Comparison of ENCODE assay signal across 19 cellular contexts in genomic region chr21:43307677-43308070, GRCh38.
DNase-seq lines count a peak whose midpoint lies in the region; ATAC-seq and TF ChIP-seq lines count a peak whose summit lies in the region.
"Had no signal": no experiment of that assay in that cellular context is flagged by ENCODE, and none has a peak within 500 bp of the region (broad histone marks: within the 10 kb centered on the region; RNA-seq: fewer than 3 reads in every experiment).

No MANE protein-coding gene starts in this region.

- H3K27ac Mint-ChIP-seq in H9 (peak overlapping the region in 2 of 3 experiments; percentile 32 to 61; a peak in 3 of 7 replicates), GM23338 (no peak overlapping the region)

- no peak overlapping the region for H3T11ph ChIP-seq in H9 (ENCODE audit: low read length)

- TF ChIP-seq POLR2A in esophagus squamous epithelium (IDR thresholded peaks at IDR 0.05): no peak

- H2BK5ac ChIP-seq in H9 (ENCODE audit: insufficient read length, low read length): no peak overlapping the region

- H3K4me1 ChIP-seq in H9 (ENCODE audit: insufficient read depth, low read length) (peaks cover 4% of the 10 kb centered on the region; the same call in 1 of the 2 replicates), esophagus squamous epithelium (peaks cover 3 to 39% (median 14%) of the 10 kb centered on the region in 3 donors), skeletal muscle tissue (ENCODE audit: control insufficient read depth in 3 of 3, insufficient read depth in 3 of 3, low read length in 3 of 3) (peaks cover 3 to 24% (median 24%) of the 10 kb centered on the region in 3 donors), GM23338 (ENCODE audit: insufficient read depth) (peaks cover 17% of the 10 kb centered on the region), OCI-LY7 (ENCODE audit: insufficient read depth, low read length, poor library complexity, severe bottlenecking) (peaks cover 46% of the 10 kb centered on the region)
- H3K4me1 ChIP-seq: HAP-1 had no signal

- CTCF ChIA-PET in OCI-LY7 (lab: Charles Lee; ENCODE audit: unreplicated experiment): no interaction called here

- H4K91ac ChIP-seq in H9 (ENCODE audit: insufficient read length, low read depth, low read length): no peak overlapping the region

- no peak overlapping the region for H2BK12ac ChIP-seq in H9 (ENCODE audit: insufficient read length, low read depth, low read length)

- H3K9me3 Mint-ChIP-seq in H9: no peaks in the 10 kb centered on the region
- H3K9me3 Mint-ChIP-seq in GM23338: no peaks in the 10 kb centered on the region

- no peak overlapping the region for H3K23ac ChIP-seq in H9 (ENCODE audit: insufficient read length, low read depth, low read length)

- H3K27me3 Mint-ChIP-seq in H9 (ENCODE audit: low read depth) (no peaks in the 10 kb centered on the region), GM23338 (ENCODE audit: insufficient read depth, low read depth, poor library complexity) (peaks cover 4% of the 10 kb centered on the region)

- H4K20me1 ChIP-seq in H9 (ENCODE audit: control insufficient read depth, insufficient read depth, insufficient read length): no peaks in the 10 kb centered on the region
- no peaks in the 10 kb centered on the region for H4K20me1 ChIP-seq in GM23338 (replicated peaks; ENCODE audit: insufficient read depth)
- no peaks in the 10 kb centered on the region for H4K20me1 ChIP-seq in OCI-LY7 (ENCODE audit: insufficient read depth, low read length)

- H3K9me2 ChIP-seq in GM23338 (ENCODE audit: insufficient read depth) (no peaks in the 10 kb centered on the region), OCI-LY7 (ENCODE audit: insufficient read depth, low read length) (no peaks in the 10 kb centered on the region)

- H3K27ac ChIP-seq in H9 (ENCODE audit: insufficient read length, low read depth, low read length) (no peak overlapping the region), esophagus squamous epithelium (peak overlapping the region; percentile 52 to 64 (median 58)), skeletal muscle tissue (ENCODE audit: low read depth, low read length) (peak overlapping the region; percentile 87), GM23338 (ENCODE audit: low read depth) (no peak overlapping the region), OCI-LY7 (ENCODE audit: low read depth, low read length, poor library complexity, severe bottlenecking) (no peak overlapping the region)
- H3K27ac ChIP-seq: C4-2B, HL-60 had no signal

- H4K5ac ChIP-seq in H9 (ENCODE audit: insufficient read length, low read depth, low read length): no peak overlapping the region

- H2AK5ac ChIP-seq in H9 (ENCODE audit: insufficient read length, low read length): no peak overlapping the region

- H3K27me3 ChIP-seq in H9 (ENCODE audit: insufficient read depth, low read length) (no peaks in the 10 kb centered on the region), esophagus squamous epithelium (peaks cover 0 to 4% (median 0%) of the 10 kb centered on the region in 4 donors), skeletal muscle tissue (ENCODE audit: control insufficient read depth in 3 of 3, insufficient read depth in 3 of 3, low read length in 3 of 3) (peaks cover 0 to 4% (median 2%) of the 10 kb centered on the region in 3 donors), GM23338 (ENCODE audit: insufficient read depth) (no peaks in the 10 kb centered on the region)
- H3K27me3 ChIP-seq: ovary, transverse colon had no signal

- H3K4me3 Mint-ChIP-seq in H9 (no peak overlapping the region), GM23338 (no peak overlapping the region)
- H3K4me3 Mint-ChIP-seq: activated CD8-positive, alpha-beta T cell treated with anti-CD3 and anti-CD28 coated beads, Interleukin-2, amount 10 ng/mL, durations not matched to agents 7 days and 5 days had no signal

- TF ChIP-seq CTCF in H9 (conservative IDR thresholded peaks at IDR 0.05): no peak
- TF ChIP-seq CTCF in esophagus squamous epithelium (IDR thresholded peaks at IDR 0.05): no peak
- TF ChIP-seq CTCF in GM23338 (conservative IDR thresholded peaks at IDR 0.05; ENCODE audit: low read depth in 2 of 2): no peak
- no peak for TF ChIP-seq CTCF in OCI-LY7 (conservative IDR thresholded peaks at IDR 0.05; ENCODE audit: low read length)

- POLR2A ChIA-PET in OCI-LY7 (lab: Charles Lee): interaction anchor here (0.6 kb wide), 2 partner anchors 106 to 700 kb away, joined by 3 to 6 read pairs; no protein-coding TSS in a partner anchor

- H3K79me1 ChIP-seq in H9 (ENCODE audit: insufficient read depth, low read depth, low read length, poor library complexity, severe bottlenecking): no peaks in the 10 kb centered on the region

- no TSS peak for BruUV-seq in OCI-LY7 (replicated peaks; lab: Mats Ljungman, UMichigan)

- H2AFZ ChIP-seq in H9 (ENCODE audit: low read length): no peak overlapping the region
- H2AFZ ChIP-seq in GM23338: no peak overlapping the region
- H2AFZ ChIP-seq in OCI-LY7 (ENCODE audit: low read length): no peak overlapping the region

- intact Hi-C loops in esophagus squamous epithelium (cut with DNase I): no loop called here
- intact Hi-C loops in OCI-LY7 (cut with micrococcal nuclease; ENCODE audit: unreplicated experiment): no loop called here

- H3K79me2 ChIP-seq in H9 (ENCODE audit: insufficient read depth, low read length): no peaks in the 10 kb centered on the region
- H3K79me2 ChIP-seq in GM23338 (replicated peaks; ENCODE audit: insufficient read depth): no peaks in the 10 kb centered on the region
- H3K79me2 ChIP-seq in OCI-LY7 (ENCODE audit: insufficient read depth, low read depth, low read length): no peaks in the 10 kb centered on the region

- H3K14ac ChIP-seq in H9 (ENCODE audit: insufficient read depth, low read length): no peak overlapping the region; the same call in 1 of the 2 replicates

- ATAC-seq in GM23338: no peak
- ATAC-seq: activated CD8-positive, alpha-beta T cell treated with anti-CD3 and anti-CD28 coated beads, Interleukin-2, amount 10 ng/mL, durations not matched to agents 7 days and 5 days; K562; left lobe of liver had no signal

- H3K4me2 ChIP-seq in H9 (ENCODE audit: insufficient read depth, insufficient read length, low read length): no peak overlapping the region
- H3K4me2 ChIP-seq in GM23338: no peak overlapping the region
- H3K4me2 ChIP-seq in OCI-LY7 (ENCODE audit: low read length): no peak overlapping the region

- H3K9me3 ChIP-seq in H9 (ENCODE audit: control insufficient read depth, low read depth, low read length) (no peaks in the 10 kb centered on the region), esophagus squamous epithelium (no peaks in the 10 kb centered on the region), skeletal muscle tissue (ENCODE audit: control insufficient read depth in 3 of 3, low read length in 3 of 3) (no peaks in the 10 kb centered on the region), OCI-LY7 (ENCODE audit: low read length) (no peaks in the 10 kb centered on the region)
- H3K9me3 ChIP-seq: HAP-1, ovary, transverse colon had no signal

- no peak overlapping the region for H3K4ac ChIP-seq in H9 (ENCODE audit: low read depth, low read length)

- H3K18ac ChIP-seq in H9 (ENCODE audit: insufficient read length, low read depth, low read length): no peak overlapping the region

- H3K4me1 Mint-ChIP-seq in H9: peaks cover 22 to 23% of the 10 kb centered on the region in 2 experiments
- H3K4me1 Mint-ChIP-seq in GM23338: peaks cover 21% of the 10 kb centered on the region

- H3K23me2 ChIP-seq in H9 (ENCODE audit: insufficient read length, low read depth, low read length, poor library complexity, severe bottlenecking): no peaks in the 10 kb centered on the region

- H3K36me3 Mint-ChIP-seq in H9 (ENCODE audit: insufficient read depth in 1 of 3, low read depth in 3 of 3) (no peaks in the 10 kb centered on the region; a peak in 1 of 7 replicates), GM23338 (ENCODE audit: low read depth) (no peaks in the 10 kb centered on the region)

- H3K9ac ChIP-seq in H9 (ENCODE audit: extremely low read depth, insufficient read length, low read length) (no peak overlapping the region), skeletal muscle tissue (ENCODE audit: low read depth in 1 of 3, low read length in 3 of 3) (peak overlapping the region in 2 of 3 donors; percentile 53 to 73)

- H3K56ac ChIP-seq in H9 (ENCODE audit: insufficient read length, low read depth, low read length): no peak overlapping the region

- H2BK20ac ChIP-seq in H9 (ENCODE audit: low read depth, low read length, poor library complexity, severe bottlenecking): no peak overlapping the region

- no peak overlapping the region for H4K8ac ChIP-seq in H9 (replicated peaks; ENCODE audit: insufficient read length, low read depth, low read length)

- no peaks in the 10 kb centered on the region for H3K36me3 ChIP-seq in esophagus squamous epithelium
- no peaks in the 10 kb centered on the region for H3K36me3 ChIP-seq in skeletal muscle tissue (ENCODE audit: control insufficient read depth in 3 of 3, insufficient read depth in 3 of 3, low read length in 3 of 3)
- H3K36me3 ChIP-seq in GM23338 (ENCODE audit: insufficient read depth): no peaks in the 10 kb centered on the region
- no peaks in the 10 kb centered on the region for H3K36me3 ChIP-seq in OCI-LY7 (ENCODE audit: insufficient read depth, low read length)
- H3K36me3 ChIP-seq: HAP-1, ovary, transverse colon had no signal

- no peak for DNase-seq in H9
- peak; percentile 30 for DNase-seq in RPMI8226
- no peak for DNase-seq in esophagus squamous epithelium (lab: John Stamatoyannopoulos, UW)
- DNase-seq in T-helper 2 cell: no peak
- no peak for DNase-seq in GM23338 (ENCODE audit: low spot score)
- DNase-seq in OCI-LY7 (ENCODE audit: low spot score): no peak
- no peak for DNase-seq in AG08396 (ENCODE audit: low spot score)
- DNase-seq: activated CD8-positive, alpha-beta T cell treated with anti-CD3 and anti-CD28 coated beads, Interleukin-2, amount 10 ng/mL, durations not matched to agents 7 days and 5 days; DMS 273 treated with DMSO at 0.1 percent for 48 hours; NCI-H1092; stimulated activated CD4-positive, alpha-beta T cell treated with anti-CD3 and anti-CD28 coated beads, Interleukin-12 subunit alpha, Interleukin-12 subunit beta, amount 100 ng/mL, for 4 hours had no signal

- no CpG with 5 or more reads among the region's 7 CpGs for WGBS in H9 (ENCODE audit: extremely low coverage, insufficient read length, low lambda C conversion rate)
- WGBS in esophagus squamous epithelium, 2 donors: 80% methylated on average over 5 of the region's 7 CpGs; no CpG with 5 or more reads in 1 of the 2 donors

- no peak overlapping the region for H2BK120ac ChIP-seq in H9 (ENCODE audit: low read depth, low read length, poor library complexity, severe bottlenecking)

- H3K4me3 ChIP-seq in esophagus squamous epithelium (no peak overlapping the region), skeletal muscle tissue (ENCODE audit: low read length in 3 of 3) (no peak overlapping the region), GM23338 (no peak overlapping the region), OCI-LY7 (ENCODE audit: low read depth, low read length, poor library complexity, severe bottlenecking) (no peak overlapping the region)
- H3K4me3 ChIP-seq: HAP-1, K562, ovary, transverse colon had no signal

- H3F3A ChIP-seq in GM23338 (replicated peaks; ENCODE audit: low read depth): no peaks in the 10 kb centered on the region

- no peak overlapping the region for H2BK15ac ChIP-seq in H9 (ENCODE audit: low read depth, low read length)

Comparison
In these comparisons a context has a peak if more than half of its experiments do, and no peak if none do; other contexts are left out.
1. H3K27ac ChIP-seq: peak in esophagus squamous epithelium (4 of 4) and skeletal muscle tissue (single experiment); none in H9 (single experiment), GM23338 (single experiment) and OCI-LY7 (single experiment).